In the genomic region with DNA sequence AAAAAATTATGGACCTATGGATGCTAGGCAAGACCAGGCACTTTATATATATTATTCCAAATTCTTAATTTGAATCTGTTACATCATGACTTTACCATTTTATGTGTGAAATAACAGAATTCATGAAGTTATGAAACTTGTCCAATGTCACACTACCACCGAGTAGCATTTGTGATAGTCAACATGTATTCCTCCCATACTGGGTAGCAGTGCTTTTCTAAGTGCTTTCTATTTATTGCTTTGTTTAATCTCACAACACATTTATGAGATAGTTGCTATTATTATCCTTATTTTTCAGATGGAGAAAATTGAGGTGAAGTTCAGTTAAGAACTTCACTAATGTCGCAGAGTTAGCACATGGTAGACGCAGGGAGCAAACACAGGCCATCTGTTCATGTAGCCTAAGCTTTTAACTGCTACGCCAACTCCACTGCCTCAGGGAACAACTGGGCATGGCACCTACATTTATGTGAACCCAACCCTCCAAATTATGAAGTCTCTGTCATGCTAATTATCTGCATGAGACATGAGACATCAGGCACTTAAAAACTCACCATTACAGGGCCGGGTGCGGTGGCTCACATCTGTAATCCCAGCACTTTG, we compare ENCODE assay signal across 1 cellular context.
TF ChIP-seq lines count a peak whose summit lies in the region.

No MANE protein-coding gene starts in this region.

TF ChIP-seq in SK-N-SH treated with all-trans-retinoic acid at 6 μM for 48 hours, 23 proteins besides CTCF, POLR2A, EP300 and RAD21 (continued from another document):
- TF ChIP-seq ARNTL (CRISPR knock-in tag; IDR thresholded peaks at IDR 0.05; ENCODE audit: borderline replicate concordance, low read depth), result no peak
- TF ChIP-seq ZNF565 (CRISPR knock-in tag; conservative IDR thresholded peaks at IDR 0.05; ENCODE audit: low read depth), result no peak
- no peak for TF ChIP-seq ZNF70 (CRISPR knock-in tag; IDR thresholded peaks at IDR 0.05)
